8 cellular contexts compared by ENCODE assay signal in genomic region chr6:153032255-153032882, GRCh38. TPM values are rescaled to one million over a fixed set of nuclear protein-coding genes. Genes with fewer than 3 reads are reported as not detected.
DNase-seq lines count a peak whose midpoint lies in the region; ATAC-seq lines count a peak whose summit lies in the region.

No MANE protein-coding gene starts in this region.

- H3K9me3 Mint-ChIP-seq in activated naive CD8-positive, alpha-beta T cell treated with anti-CD3 and anti-CD28 coated beads for 36 hours: no peaks in the 10 kb centered on the region

- DNase-seq in NCI-H510A treated with DMSO at 0.1 percent for 48 hours (lab: John Stamatoyannopoulos, UW) (peak; percentile 12), NCI-H510A (lab: John Stamatoyannopoulos, UW) (no peak), NCI-H2196 treated with DMSO at 0.1 percent for 48 hours (lab: John Stamatoyannopoulos, UW; ENCODE audit: unreplicated experiment) (peak; percentile 11), dedifferentiated amniotic fluid mesenchymal stem cell (ENCODE audit: extremely low spot score) (peak; percentile 84), non-pigmented ciliary epithelial cell (ENCODE audit: low read depth) (peak; percentile 30)
- no peak for DNase-seq in stimulated activated CD4-positive, alpha-beta T cell treated with anti-CD3 and anti-CD28 coated beads, Interleukin-2, amount 100 ng/mL, for 24 hours
- DNase-seq in activated naive CD8-positive, alpha-beta T cell treated with anti-CD3 and anti-CD28 coated beads for 36 hours: no peak

- no peak for ATAC-seq in GM21528 (IDR thresholded peaks at IDR 0.05; ENCODE audit: low FRiP score, unreplicated experiment)

- no peaks in the 10 kb centered on the region for H3K4me1 Mint-ChIP-seq in activated naive CD8-positive, alpha-beta T cell treated with anti-CD3 and anti-CD28 coated beads for 36 hours

- no peak overlapping the region for H3K27ac Mint-ChIP-seq in activated naive CD8-positive, alpha-beta T cell treated with anti-CD3 and anti-CD28 coated beads for 36 hours

- no peak overlapping the region for H3K4me3 Mint-ChIP-seq in activated naive CD8-positive, alpha-beta T cell treated with anti-CD3 and anti-CD28 coated beads for 36 hours

- peaks cover 24% of the 10 kb centered on the region for H3K27me3 Mint-ChIP-seq in activated naive CD8-positive, alpha-beta T cell treated with anti-CD3 and anti-CD28 coated beads for 36 hours

- no peaks in the 10 kb centered on the region for H3K36me3 Mint-ChIP-seq in activated naive CD8-positive, alpha-beta T cell treated with anti-CD3 and anti-CD28 coated beads for 36 hours

RNA-seq across cellular contexts. Expression of gene MTRF1L, which starts 29.9 kb away (rescaled TPM):
- total RNA-seq in activated naive CD8-positive, alpha-beta T cell treated with anti-CD3 and anti-CD28 coated beads for 36 hours: 10 to 100 TPM; 16.8 to 18.2 TPM

RNA-seq across cellular contexts. Expression of gene FBXO5, which starts 49.5 kb away (rescaled TPM):
- 10 to 100 TPM; 51.4 to 52.6 TPM for total RNA-seq in activated naive CD8-positive, alpha-beta T cell treated with anti-CD3 and anti-CD28 coated beads for 36 hours

Comparison
In these comparisons a context has a peak if more than half of its experiments do, and no peak if none do; other contexts are left out.
1. DNase-seq: peak in NCI-H510A treated with DMSO at 0.1 percent for 48 hours (single experiment), NCI-H2196 treated with DMSO at 0.1 percent for 48 hours (single experiment), dedifferentiated amniotic fluid mesenchymal stem cell (single experiment) and non-pigmented ciliary epithelial cell (single experiment); none in NCI-H510A (single experiment), stimulated activated CD4-positive, alpha-beta T cell treated with anti-CD3 and anti-CD28 coated beads, Interleukin-2, amount 100 ng/mL, for 24 hours (0 of 2) and activated naive CD8-positive, alpha-beta T cell treated with anti-CD3 and anti-CD28 coated beads for 36 hours (single experiment).